ENCODE assay signal across 8 cellular contexts in the genomic region with DNA sequence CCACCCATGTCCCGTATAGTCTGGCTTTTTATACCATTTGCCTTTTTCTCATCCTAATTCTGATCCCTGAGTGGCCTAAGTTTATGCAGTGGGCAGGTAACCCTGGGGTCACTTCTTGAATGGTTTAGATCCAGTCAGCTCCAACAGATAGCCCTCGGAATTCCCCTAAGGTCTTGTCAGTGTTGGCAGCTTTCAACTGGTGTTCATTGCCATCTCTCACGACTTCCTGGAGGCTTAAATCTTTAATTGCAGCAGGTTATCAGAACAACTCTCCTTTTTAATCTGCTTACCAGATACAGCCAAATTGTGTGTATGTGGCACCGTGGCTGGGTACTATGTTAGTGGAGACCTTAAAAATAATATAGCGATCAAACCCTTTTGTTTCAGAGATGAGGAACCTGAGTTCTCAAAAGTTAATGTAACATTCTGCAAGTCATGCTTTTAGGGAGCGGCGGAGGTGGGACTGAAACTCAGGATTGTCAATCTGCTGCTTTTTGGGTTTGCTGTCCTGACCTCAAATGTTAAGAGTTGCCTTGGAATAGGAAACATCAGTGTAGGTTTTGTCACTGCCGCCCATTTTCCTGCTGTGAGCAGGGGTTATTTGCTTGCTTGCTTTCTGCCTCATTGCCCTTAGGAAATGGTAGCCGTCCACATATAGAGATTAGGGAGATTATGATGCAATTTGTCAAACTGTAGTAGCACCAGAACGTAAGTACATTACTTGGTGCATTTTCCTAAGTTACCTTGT. TPM values are rescaled to one million over a fixed set of nuclear protein-coding genes. Genes with fewer than 3 reads are reported as not detected.
DNase-seq lines count a peak whose midpoint lies in the region; ATAC-seq and TF ChIP-seq lines count a peak whose summit lies in the region.

No MANE protein-coding gene starts in this region.

- H3K9me3 ChIP-seq in effector memory CD4-positive, alpha-beta T cell (ENCODE audit: control insufficient read depth, low read length) = no peaks in the 10 kb centered on the region

- H3K36me3 Mint-ChIP-seq in activated naive CD4-positive, alpha-beta T cell treated with anti-CD3 and anti-CD28 coated beads for 36 hours (ENCODE audit: low read depth) = peaks cover 27% of the 10 kb centered on the region
- peaks cover 6% of the 10 kb centered on the region for H3K36me3 Mint-ChIP-seq in neural crest cell (ENCODE audit: low read depth)

- peaks cover 14% of the 10 kb centered on the region for H3K4me1 ChIP-seq in effector memory CD4-positive, alpha-beta T cell (ENCODE audit: control insufficient read depth, insufficient read depth, low read length, poor library complexity, severe bottlenecking)

- H3K27me3 ChIP-seq in effector memory CD4-positive, alpha-beta T cell (replicated peaks; ENCODE audit: control insufficient read depth, insufficient read depth, low read length, poor library complexity, severe bottlenecking) = no peaks in the 10 kb centered on the region

- H3K27me3 Mint-ChIP-seq in activated naive CD4-positive, alpha-beta T cell treated with anti-CD3 and anti-CD28 coated beads for 36 hours (ENCODE audit: low read depth) = no peaks in the 10 kb centered on the region
- H3K27me3 Mint-ChIP-seq in neural crest cell (ENCODE audit: low read depth) = no peaks in the 10 kb centered on the region

- intact Hi-C loops in activated naive CD4-positive, alpha-beta T cell treated with anti-CD3 and anti-CD28 coated beads for 36 hours (cut with micrococcal nuclease) = loop anchor here (1.0 to 10.0 kb wide), 8 partner anchors 12 to 847 kb away; partner anchors contain the start of genes COG5, DUS4L, PNPLA8 and PRKAR2B

- H3K4me3 Mint-ChIP-seq in activated naive CD4-positive, alpha-beta T cell treated with anti-CD3 and anti-CD28 coated beads for 36 hours = peak overlapping the region; percentile 100
- peak overlapping the region; percentile 94 for H3K4me3 Mint-ChIP-seq in neural crest cell

- no peaks in the 10 kb centered on the region for H3K9me3 Mint-ChIP-seq in activated naive CD4-positive, alpha-beta T cell treated with anti-CD3 and anti-CD28 coated beads for 36 hours
- H3K9me3 Mint-ChIP-seq in neural crest cell = no peaks in the 10 kb centered on the region

- TF ChIP-seq CTCF in neural crest cell (conservative IDR thresholded peaks at IDR 0.05) = no peak

- H3K4me3 ChIP-seq in effector memory CD4-positive, alpha-beta T cell (ENCODE audit: insufficient read depth, low read depth, low read length, poor library complexity, severe bottlenecking) = peak overlapping the region; percentile 77

- peak; percentile 24 for ATAC-seq in HG02759 (IDR thresholded peaks at IDR 0.05; ENCODE audit: unreplicated experiment)

- peak; percentile 31 for DNase-seq in activated naive CD4-positive, alpha-beta T cell treated with anti-CD3 and anti-CD28 coated beads for 36 hours
- DNase-seq in activated naive CD4-positive, alpha-beta T cell treated with anti-CD3 and anti-CD28 coated beads, Interleukin-2, amount 50 U/mL, for 16 hours = no peak
- peak; percentile 9 for DNase-seq in RPMI7951 (ENCODE audit: low read depth)
- DNase-seq in effector memory CD4-positive, alpha-beta T cell = peak in 2 of 3 donors; percentile 4 to 34
- DNase-seq in neural crest cell (ENCODE audit: low read depth, low spot score) = no peak
- no peak for DNase-seq in NCI-H446 (lab: John Stamatoyannopoulos, UW)
- DNase-seq in anterior cingulate cortex (lab: John Stamatoyannopoulos, UW) = no peak

- H3K36me3 ChIP-seq in effector memory CD4-positive, alpha-beta T cell (ENCODE audit: control insufficient read depth, insufficient read depth, low read length) = peaks cover 11% of the 10 kb centered on the region

- peaks cover 42% of the 10 kb centered on the region for H3K4me1 Mint-ChIP-seq in activated naive CD4-positive, alpha-beta T cell treated with anti-CD3 and anti-CD28 coated beads for 36 hours (ENCODE audit: low read depth)
- H3K4me1 Mint-ChIP-seq in neural crest cell = peaks cover 36% of the 10 kb centered on the region

- H3K27ac ChIP-seq in effector memory CD4-positive, alpha-beta T cell (ENCODE audit: insufficient read depth, low read length, poor library complexity, severe bottlenecking) = peak overlapping the region; percentile 93

- H3K27ac Mint-ChIP-seq in activated naive CD4-positive, alpha-beta T cell treated with anti-CD3 and anti-CD28 coated beads for 36 hours = peak overlapping the region; percentile 98
- H3K27ac Mint-ChIP-seq in neural crest cell (ENCODE audit: unreplicated experiment) = peak overlapping the region; percentile 97

- CTCF ChIA-PET in activated naive CD4-positive, alpha-beta T cell treated with anti-CD3 and anti-CD28 coated beads for 36 hours (lab: Charles Lee) = interaction anchor here (0.8 to 5.2 kb wide), 7 partner anchors 13 to 428 kb away, joined by 3 to 46 read pairs (median 4); partner anchors contain the start of gene CBLL1

RNA-seq across cellular contexts. Expression of gene DLD, which starts 0.8 kb away (rescaled TPM):
- 10 to 100 TPM; 92.6 to 96.8 TPM for total RNA-seq in activated naive CD4-positive, alpha-beta T cell treated with anti-CD3 and anti-CD28 coated beads for 36 hours
- 66.7 and 75.2 TPM in 2 replicates for total RNA-seq in RPMI7951 (2014; rRNA removed; shearing (Covaris generic))
- 77.6 and 82.1 TPM in 2 replicates for total RNA-seq in neural crest cell

Comparison
In these comparisons a context has a peak if more than half of its experiments do, and no peak if none do; other contexts are left out.
1. DNase-seq: peak in activated naive CD4-positive, alpha-beta T cell treated with anti-CD3 and anti-CD28 coated beads for 36 hours (single experiment), RPMI7951 (single experiment) and effector memory CD4-positive, alpha-beta T cell (2 of 3); none in activated naive CD4-positive, alpha-beta T cell treated with anti-CD3 and anti-CD28 coated beads, Interleukin-2, amount 50 U/mL, for 16 hours (single experiment), neural crest cell (single experiment), NCI-H446 (0 of 2) and anterior cingulate cortex (0 of 58).